ENCODE assay signal across 8 cellular contexts in genomic region chr9:91192379-91192775, GRCh38.
DNase-seq lines count a peak whose midpoint lies in the region; ATAC-seq and TF ChIP-seq lines count a peak whose summit lies in the region.

No MANE protein-coding gene starts in this region.

- no peaks in the 10 kb centered on the region for H3K79me2 ChIP-seq in DND-41 (ENCODE audit: insufficient read depth, low read length)

- H3K9me3 ChIP-seq in DND-41 (ENCODE audit: insufficient read depth, low read length, severe bottlenecking) (no peaks in the 10 kb centered on the region), colonic mucosa (no peaks in the 10 kb centered on the region), neuron (ENCODE audit: low read length) (no peaks in the 10 kb centered on the region)

- H3K27me3 ChIP-seq in DND-41 (ENCODE audit: insufficient read depth, low read length, poor library complexity) (no peaks in the 10 kb centered on the region), colonic mucosa (no peaks in the 10 kb centered on the region), neuron (ENCODE audit: insufficient read depth, low read length) (no peaks in the 10 kb centered on the region)

- H3K4me3 ChIP-seq in DND-41 (ENCODE audit: low read depth in 1 of 2, low read length in 2 of 2) (no peak overlapping the region), colonic mucosa (no peak overlapping the region), neuron (ENCODE audit: low read length) (peak overlapping the region; percentile 59)

- DNase-seq in DND-41 (no peak), NCI-H2171 treated with DMSO at 0.1 percent for 48 hours (lab: John Stamatoyannopoulos, UW) (peak; percentile 91), colonic mucosa (no peak), cortex of kidney (lab: John Stamatoyannopoulos, UW) (no peak), omental fat pad (ENCODE audit: low spot score) (no peak), GM19238 (ENCODE audit: insufficient read length, low spot score) (no peak), left colon (no peak)

- H3K27ac ChIP-seq in DND-41 (ENCODE audit: low read length) (no peak overlapping the region), colonic mucosa (peak overlapping the region; percentile 98)

- H3K9ac ChIP-seq in DND-41 (ENCODE audit: low read depth, low read length) (no peak overlapping the region), colonic mucosa (ENCODE audit: low read depth in 2 of 2, low read length in 2 of 2) (peak overlapping the region in 1 of 2 donors; percentile 94)

- intact Hi-C loops in colonic mucosa (cut with DNase I) = loop anchor here (5.0 to 10.0 kb wide), 2 partner anchors 230 to 1878 kb away; partner anchors contain the start of genes CKS2, NFIL3 and SECISBP2
- intact Hi-C loops in left colon (cut with DNase I, micrococcal nuclease) = no loop called here

- ATAC-seq in DND-41 (ENCODE audit: insufficient read depth, low read depth) (no peak), omental fat pad (ENCODE audit: low FRiP score) (no peak), left colon (no peak)

- H4K20me1 ChIP-seq in DND-41 (ENCODE audit: insufficient read depth, low read length) = no peaks in the 10 kb centered on the region

- H3K4me1 ChIP-seq in DND-41 (ENCODE audit: insufficient read depth, low read length) (peaks cover 32% of the 10 kb centered on the region), colonic mucosa (peaks cover 6% of the 10 kb centered on the region), neuron (ENCODE audit: insufficient read depth, low read length) (peaks cover 16% of the 10 kb centered on the region)

- H3K4me2 ChIP-seq in DND-41 (ENCODE audit: insufficient read depth, low read length) = peak overlapping the region; percentile 85; the same call in 1 of the 2 replicates

- no peaks in the 10 kb centered on the region for H3K36me3 ChIP-seq in DND-41 (ENCODE audit: insufficient read depth, low read length)
- no peaks in the 10 kb centered on the region for H3K36me3 ChIP-seq in colonic mucosa
- H3K36me3 ChIP-seq in neuron (ENCODE audit: insufficient read depth, low read length) = no peaks in the 10 kb centered on the region

- no peak for TF ChIP-seq CTCF in DND-41 (IDR thresholded peaks at IDR 0.05; ENCODE audit: borderline replicate concordance, extremely low read depth, low read length, poor library complexity, severe bottlenecking)
- TF ChIP-seq CTCF in colonic mucosa (IDR thresholded peaks at IDR 0.05) = no peak
- no peak for TF ChIP-seq CTCF in omental fat pad (IDR thresholded peaks at IDR 0.05)

- H2AFZ ChIP-seq in DND-41 (ENCODE audit: low read depth, low read length) (no peak overlapping the region), neuron (ENCODE audit: low read depth, low read length) (no peak overlapping the region)
